In the genomic region with DNA sequence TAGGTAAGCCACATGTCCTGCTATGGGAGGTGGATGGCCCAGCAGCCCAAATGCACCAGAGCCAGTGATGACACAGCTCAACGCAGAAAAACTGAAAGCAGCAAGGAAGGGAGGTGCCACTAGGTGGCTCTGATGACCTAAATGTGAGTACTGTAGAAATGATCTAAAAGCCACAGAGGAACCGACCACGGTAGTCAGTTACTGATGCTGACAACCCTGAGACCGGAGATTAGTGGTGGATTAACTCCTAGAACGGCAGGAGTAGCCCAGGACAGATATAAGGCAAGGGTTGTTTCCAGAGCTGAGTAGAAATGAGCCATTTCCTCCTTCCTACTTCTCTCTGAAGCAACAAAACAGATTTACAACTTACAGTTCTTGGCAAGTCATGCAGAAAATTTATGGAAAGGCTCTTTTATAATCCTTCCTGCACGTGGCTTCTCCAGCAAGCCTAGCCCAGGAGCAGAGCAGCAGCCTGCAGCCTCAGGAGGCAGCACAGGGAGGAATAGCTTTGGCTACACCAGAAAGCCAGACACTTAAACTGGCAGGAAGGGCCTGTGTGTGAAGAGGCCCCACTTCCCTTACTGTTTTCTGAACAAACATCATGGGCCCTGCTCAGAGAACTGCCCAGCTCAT, we compare ENCODE assay signal across 8 cellular contexts. TPM values are rescaled to one million over a fixed set of nuclear protein-coding genes. Genes with fewer than 3 reads are reported as not detected.
DNase-seq lines count a peak whose midpoint lies in the region; ATAC-seq and TF ChIP-seq lines count a peak whose summit lies in the region.

No MANE protein-coding gene starts in this region.

- peak; percentile 48 for DNase-seq in AG09319 (ENCODE audit: extremely low read depth, low read depth)
- DNase-seq in HUDEP-2 (lab: John Stamatoyannopoulos, UW; ENCODE audit: unreplicated experiment in 76 of 76): peak in 70 of 76 experiments; percentile 6 to 78 (median 49)
- peak; percentile 69 for DNase-seq in activated T-cell treated with anti-CD3 and anti-CD28 coated beads for 4 hours
- peak; percentile 81 to 87 for DNase-seq in erythroblast (lab: John Stamatoyannopoulos, UW)
- DNase-seq in myocyte (ENCODE audit: low read depth): peak; percentile 87

- no peaks in the 10 kb centered on the region for H4K20me1 ChIP-seq in OCI-LY1 (ENCODE audit: insufficient read depth, low read length)

- peaks cover 36% of the 10 kb centered on the region for H3K4me1 Mint-ChIP-seq in stimulated activated memory B cell treated with anti-CD40 and anti-IgM and Interleukin-4, amounts not matched to agents 10 μg/mL and 1 μg/mL and 100 μg/mL, for 72 hours

- peaks cover 47% of the 10 kb centered on the region for H3K36me3 ChIP-seq in OCI-LY1 (ENCODE audit: insufficient read depth, low read length)

- peaks cover 68% of the 10 kb centered on the region for H3K36me3 Mint-ChIP-seq in stimulated activated memory B cell treated with anti-CD40 and anti-IgM and Interleukin-4, amounts not matched to agents 10 μg/mL and 1 μg/mL and 100 μg/mL, for 72 hours

- H3K4me1 ChIP-seq in OCI-LY1 (ENCODE audit: insufficient read depth, low read length, severe bottlenecking): peaks cover 27% of the 10 kb centered on the region

- H3F3A ChIP-seq in OCI-LY1 (ENCODE audit: insufficient read depth, low read length): no peaks in the 10 kb centered on the region

- ATAC-seq in GM19023 (IDR thresholded peaks at IDR 0.05; ENCODE audit: unreplicated experiment): peak; percentile 66
- peak; percentile 89 for ATAC-seq in stimulated activated memory B cell treated with anti-CD40 and anti-IgM and Interleukin-4, amounts not matched to agents 10 μg/mL and 1 μg/mL and 100 μg/mL, for 72 hours

- no peaks in the 10 kb centered on the region for H3K9me3 Mint-ChIP-seq in stimulated activated memory B cell treated with anti-CD40 and anti-IgM and Interleukin-4, amounts not matched to agents 10 μg/mL and 1 μg/mL and 100 μg/mL, for 72 hours

- peak overlapping the region; percentile 9; the same call in 1 of the 2 replicates for H3K9ac ChIP-seq in OCI-LY1 (ENCODE audit: low read length)

- TF ChIP-seq CTCF in AG09319 (IDR thresholded peaks at IDR 0.05; ENCODE audit: low read depth, low read length) (peak; percentile 85), OCI-LY1 (IDR thresholded peaks at IDR 0.05; ENCODE audit: low read length) (peak; percentile 90)

- TF ChIP-seq POLR2A in erythroblast (IDR thresholded peaks at IDR 0.05; ENCODE audit: low read length): no peak

- H3K4me2 ChIP-seq in OCI-LY1 (ENCODE audit: low read length): peak overlapping the region; percentile 14; the same call in 1 of the 2 replicates

- H3K4me3 ChIP-seq in OCI-LY1 (ENCODE audit: low read depth, low read length, poor library complexity, severe bottlenecking): no peak overlapping the region

- peak overlapping the region; percentile 50 for H3K27ac ChIP-seq in OCI-LY1 (ENCODE audit: low read depth, low read length, poor library complexity, severe bottlenecking)

- peak overlapping the region; percentile 79 for H3K27ac Mint-ChIP-seq in stimulated activated memory B cell treated with anti-CD40 and anti-IgM and Interleukin-4, amounts not matched to agents 10 μg/mL and 1 μg/mL and 100 μg/mL, for 72 hours

- no peaks in the 10 kb centered on the region for H3K27me3 Mint-ChIP-seq in stimulated activated memory B cell treated with anti-CD40 and anti-IgM and Interleukin-4, amounts not matched to agents 10 μg/mL and 1 μg/mL and 100 μg/mL, for 72 hours

- no peaks in the 10 kb centered on the region for H3K9me2 ChIP-seq in OCI-LY1 (ENCODE audit: low read depth, low read length)

- no peaks in the 10 kb centered on the region for H3K79me2 ChIP-seq in OCI-LY1 (ENCODE audit: insufficient read depth, low read length)

- H3K9me3 ChIP-seq in OCI-LY1 (ENCODE audit: low read length): no peaks in the 10 kb centered on the region

- no peaks in the 10 kb centered on the region for H3K27me3 ChIP-seq in OCI-LY1 (ENCODE audit: insufficient read depth, low read length)

- no peak overlapping the region for H2AFZ ChIP-seq in OCI-LY1 (ENCODE audit: low read length)

- H3K4me3 Mint-ChIP-seq in stimulated activated memory B cell treated with anti-CD40 and anti-IgM and Interleukin-4, amounts not matched to agents 10 μg/mL and 1 μg/mL and 100 μg/mL, for 72 hours: peak overlapping the region; percentile 46

RNA-seq across cellular contexts. Expression of gene FBXL22, which starts 13.1 kb away (rescaled TPM):
- 26.5 and 39.5 TPM in 2 replicates for total RNA-seq in myocyte
- polyA plus RNA-seq in myocyte (2012): 10.0 TPM
